24 cellular contexts compared by ENCODE assay signal in genomic region chr12:52434096-52434733, GRCh38. TPM values are rescaled to one million over a fixed set of nuclear protein-coding genes. Genes with fewer than 3 reads are reported as not detected.
DNase-seq lines count a peak whose midpoint lies in the region; ATAC-seq lines count a peak whose summit lies in the region.
"Had no signal": no experiment of that assay in that cellular context is flagged by ENCODE, and none has a peak within 500 bp of the region (broad histone marks: within the 10 kb centered on the region; RNA-seq: fewer than 3 reads in every experiment).

Gene KRT75, minus strand, starts transcription at chr12:52434371. Its CDS starts 67 bp downstream, at chr12:52434304.

- CTCF ChIA-PET in activated CD4-positive, alpha-beta memory T cell treated with anti-CD3 and anti-CD28 coated beads, Interleukin-2, amount 10 ng/mL, durations not matched to agents 7 days and 5 days (lab: Charles Lee) = no interaction called here

- H3K27me3 Mint-ChIP-seq in activated CD4-positive, alpha-beta memory T cell treated with anti-CD3 and anti-CD28 coated beads, Interleukin-2, amount 10 ng/mL, durations not matched to agents 7 days and 5 days = peaks cover 27% of the 10 kb centered on the region

- H3K9me3 Mint-ChIP-seq in activated CD4-positive, alpha-beta memory T cell treated with anti-CD3 and anti-CD28 coated beads, Interleukin-2, amount 10 ng/mL, durations not matched to agents 7 days and 5 days = no peaks in the 10 kb centered on the region
- H3K9me3 Mint-ChIP-seq: immature natural killer cell had no signal

- no peak within 1 kb of the TSS for H3K27ac Mint-ChIP-seq in activated CD4-positive, alpha-beta memory T cell treated with anti-CD3 and anti-CD28 coated beads, Interleukin-2, amount 10 ng/mL, durations not matched to agents 7 days and 5 days
- H3K27ac Mint-ChIP-seq: immature natural killer cell, naive B cell had no signal

- no peak within 1 kb of the TSS for H3K4me3 Mint-ChIP-seq in activated CD4-positive, alpha-beta memory T cell treated with anti-CD3 and anti-CD28 coated beads, Interleukin-2, amount 10 ng/mL, durations not matched to agents 7 days and 5 days
- H3K4me3 Mint-ChIP-seq: immature natural killer cell, naive B cell had no signal

- DNase-seq in EL = peak; percentile 9
- DNase-seq in NCI-H2196 (lab: John Stamatoyannopoulos, UW; ENCODE audit: unreplicated experiment) = peak; percentile 59
- peak; percentile 43 for DNase-seq in ecto neural progenitor cell (ENCODE audit: low spot score)
- DNase-seq in sciatic nerve (ENCODE audit: low spot score) = no peak
- DNase-seq in activated CD4-positive, alpha-beta memory T cell treated with anti-CD3 and anti-CD28 coated beads, Interleukin-2, amount 10 ng/mL, durations not matched to agents 7 days and 5 days = no peak
- DNase-seq in Kasumi-1 (lab: John Stamatoyannopoulos, UW) = no peak
- no peak for DNase-seq in dermis blood vessel endothelial cell
- DNase-seq: activated CD4-positive, CD25-positive, alpha-beta regulatory T cell treated with anti-CD3 and anti-CD28 coated beads, Interleukin-2, amount 50 U/mL, for 72 hours; activated CD8-positive, alpha-beta memory T cell treated with anti-CD3 and anti-CD28 coated beads, Interleukin-2, amount 50 U/mL, for 48 hours; activated naive CD4-positive, alpha-beta T cell treated with Interleukin-2 at 50 U/mL for 16 hours; BE2C; body of pancreas; esophagus squamous epithelium; GOT3; heart left ventricle; immature natural killer cell; KG1; naive B cell; NCI-H1105 treated with DMSO at 0.1 percent for 48 hours; NCI-H446 treated with DMSO at 0.1 percent for 48 hours; SJCRH30 had no signal

- POLR2A ChIA-PET in activated CD4-positive, alpha-beta memory T cell treated with anti-CD3 and anti-CD28 coated beads, Interleukin-2, amount 10 ng/mL, durations not matched to agents 7 days and 5 days (lab: Charles Lee) = no interaction called here

- ATAC-seq in sciatic nerve (peak; percentile 13), GM18873 (IDR thresholded peaks at IDR 0.05; ENCODE audit: low FRiP score, unreplicated experiment) (no peak)
- ATAC-seq: body of pancreas, heart left ventricle had no signal

- intact Hi-C loops in sciatic nerve (cut with DNase I) = no loop called here

- no peaks in the 10 kb centered on the region for H3K4me1 Mint-ChIP-seq in activated CD4-positive, alpha-beta memory T cell treated with anti-CD3 and anti-CD28 coated beads, Interleukin-2, amount 10 ng/mL, durations not matched to agents 7 days and 5 days
- H3K4me1 Mint-ChIP-seq: immature natural killer cell, naive B cell had no signal

- no peaks in the 10 kb centered on the region for H3K36me3 Mint-ChIP-seq in activated CD4-positive, alpha-beta memory T cell treated with anti-CD3 and anti-CD28 coated beads, Interleukin-2, amount 10 ng/mL, durations not matched to agents 7 days and 5 days (ENCODE audit: low read depth)
- H3K36me3 Mint-ChIP-seq: immature natural killer cell, naive B cell had no signal

RNA-seq across cellular contexts. Expression of gene KRT75, which starts in this region (rescaled TPM):
- not detected for total RNA-seq in sciatic nerve
- total RNA-seq in activated CD4-positive, alpha-beta memory T cell treated with anti-CD3 and anti-CD28 coated beads, Interleukin-2, amount 10 ng/mL, durations not matched to agents 7 days and 5 days = not detected
- total RNA-seq in dermis blood vessel endothelial cell = not detected in 2 replicates
- total RNA-seq: body of pancreas, dorsolateral prefrontal cortex, heart left ventricle, lung, SJCRH30 had no signal

Comparison
In these comparisons a context has a peak if more than half of its experiments do, and no peak if none do; other contexts are left out.
1. Peak in ATAC-seq in sciatic nerve; RNA of the gene not detected or under 1 TPM.
2. DNase-seq: peak in EL (single experiment), NCI-H2196 (single experiment) and ecto neural progenitor cell (single experiment); none in sciatic nerve (single experiment), activated CD4-positive, alpha-beta memory T cell treated with anti-CD3 and anti-CD28 coated beads, Interleukin-2, amount 10 ng/mL, durations not matched to agents 7 days and 5 days (single experiment), Kasumi-1 (0 of 2) and dermis blood vessel endothelial cell (single experiment).